ENCODE assay signal across 8 cellular contexts in genomic region chr12:57461904-57462306, GRCh38. TPM values are rescaled to one million over a fixed set of nuclear protein-coding genes. Genes with fewer than 3 reads are reported as not detected.
DNase-seq lines count a peak whose midpoint lies in the region; ATAC-seq and TF ChIP-seq lines count a peak whose summit lies in the region.

No MANE protein-coding gene starts in this region.

- H3F3A ChIP-seq in MM.1S (ENCODE audit: insufficient read depth, low read length) = peaks cover 9% of the 10 kb centered on the region

- no peak for TF ChIP-seq CTCF in CD8-positive, alpha-beta T cell (IDR thresholded peaks at IDR 0.05)
- TF ChIP-seq CTCF in MM.1S (IDR thresholded peaks at IDR 0.05; ENCODE audit: low read length) = no peak
- TF ChIP-seq CTCF in dorsolateral prefrontal cortex (IDR thresholded peaks at IDR 0.05 in 54 of 56, conservative IDR thresholded peaks at IDR 0.05 in 2 of 56; ENCODE audit: low read depth in 1 of 56, partially characterized antibody in 56 of 56) = no peak
- TF ChIP-seq CTCF in natural killer cell (IDR thresholded peaks at IDR 0.05) = no peak

- H3K9me3 Mint-ChIP-seq in CD8-positive, alpha-beta T cell = no peaks in the 10 kb centered on the region
- H3K9me3 Mint-ChIP-seq in natural killer cell = no peaks in the 10 kb centered on the region

- H3K4me1 ChIP-seq in CD8-positive, alpha-beta T cell (ENCODE audit: insufficient read depth, low read length) = peaks cover 20% of the 10 kb centered on the region
- H3K4me1 ChIP-seq in MM.1S (ENCODE audit: low read length) = peaks cover 15% of the 10 kb centered on the region; the same call in 1 of the 2 replicates

- peak overlapping the region; percentile 36; the same call in 1 of the 2 replicates for H3K9ac ChIP-seq in MM.1S (ENCODE audit: low read length)

- H3K27me3 Mint-ChIP-seq in CD8-positive, alpha-beta T cell (ENCODE audit: low read depth) = peaks cover 3% of the 10 kb centered on the region
- peaks cover 0 to 15% of the 10 kb centered on the region in 2 donors for H3K27me3 Mint-ChIP-seq in natural killer cell (ENCODE audit: low read depth in 2 of 2)

- H3K4me2 ChIP-seq in MM.1S (ENCODE audit: low read depth, low read length) = peak overlapping the region; percentile 100

- peaks cover 3% of the 10 kb centered on the region for H3K36me3 Mint-ChIP-seq in CD8-positive, alpha-beta T cell
- no peaks in the 10 kb centered on the region for H3K36me3 Mint-ChIP-seq in natural killer cell

- POLR2A ChIA-PET in CD8-positive, alpha-beta T cell (lab: Charles Lee) = interaction anchor here (0.8 to 1.7 kb wide), 3 partner anchors 15 to 59 kb away, joined by 3 to 4 read pairs (median 3); partner anchors contain the start of gene DDIT3

- peak in 1 of 7 experiments; percentile 33 for DNase-seq in CD8-positive, alpha-beta T cell
- DNase-seq in MM.1S (no peak), dorsolateral prefrontal cortex (no peak), natural killer cell (no peak), T-helper 9 cell (no peak), cerebellum (ENCODE audit: low spot score) (no peak)

- H3K4me3 ChIP-seq in CD8-positive, alpha-beta T cell (ENCODE audit: low read depth, low read length) = peak overlapping the region; percentile 52
- H3K4me3 ChIP-seq in MM.1S (ENCODE audit: low read length) = peak overlapping the region; percentile 80
- peak overlapping the region; percentile 37 to 84 (median 65) for H3K4me3 ChIP-seq in dorsolateral prefrontal cortex

- intact Hi-C loops in CD8-positive, alpha-beta T cell (cut with DNase I, micrococcal nuclease) = loop anchor here (1.0 to 10.0 kb wide), 6 partner anchors 16 to 383 kb away; partner anchors contain the start of genes CTDSP2 (in 1 of the 2) and MARS1 (in 1 of the 2)
- intact Hi-C loops in dorsolateral prefrontal cortex (cut with DNase I) = loop anchor here in 1 of 2 donors (2.0 kb wide), 1 partner anchor 25 kb away; no protein-coding TSS in a partner anchor
- intact Hi-C loops in natural killer cell (cut with micrococcal nuclease) = loop anchor here (2.0 kb wide), 1 partner anchor 15 kb away; no protein-coding TSS in a partner anchor

- H3K9me2 ChIP-seq in MM.1S (replicated peaks; ENCODE audit: insufficient read depth, low read length) = no peaks in the 10 kb centered on the region

- H3K27me3 ChIP-seq in CD8-positive, alpha-beta T cell (ENCODE audit: insufficient read depth, low read length) = no peaks in the 10 kb centered on the region
- peaks cover 39% of the 10 kb centered on the region for H3K27me3 ChIP-seq in MM.1S (replicated peaks; ENCODE audit: insufficient read depth, low read length)
- peaks cover 0 to 15% (median 0%) of the 10 kb centered on the region in 45 donors for H3K27me3 ChIP-seq in dorsolateral prefrontal cortex

- no peaks in the 10 kb centered on the region for H4K20me1 ChIP-seq in MM.1S (ENCODE audit: insufficient read depth, low read length)

- CTCF ChIA-PET in CD8-positive, alpha-beta T cell (lab: Charles Lee) = interaction anchor here (0.6 to 12.6 kb wide), 18 partner anchors 10 to 282 kb away, joined by 3 to 177 read pairs (median 5); partner anchors contain the start of genes ARHGAP9 and DDIT3

- H2AFZ ChIP-seq in MM.1S (ENCODE audit: low read length) = peak overlapping the region; percentile 64

- H3K27ac Mint-ChIP-seq in CD8-positive, alpha-beta T cell = peak overlapping the region; percentile 71
- H3K27ac Mint-ChIP-seq in natural killer cell = peak overlapping the region; percentile 76 to 96

- no peaks in the 10 kb centered on the region for H3K9me3 ChIP-seq in CD8-positive, alpha-beta T cell (ENCODE audit: low read length)
- H3K9me3 ChIP-seq in MM.1S (replicated peaks; ENCODE audit: insufficient read depth, low read length) = no peaks in the 10 kb centered on the region

- no peak overlapping the region for H3K27ac ChIP-seq in CD8-positive, alpha-beta T cell (ENCODE audit: low read depth, low read length)
- H3K27ac ChIP-seq in MM.1S (ENCODE audit: low read length) = no peak overlapping the region
- H3K27ac ChIP-seq in dorsolateral prefrontal cortex = peak overlapping the region in 10 of 59 donors; percentile 12 to 81 (median 61)

- peak overlapping the region; percentile 92 for H3K4me3 Mint-ChIP-seq in CD8-positive, alpha-beta T cell
- peak overlapping the region; percentile 93 for H3K4me3 Mint-ChIP-seq in natural killer cell

- no peak for ATAC-seq in CD8-positive, alpha-beta T cell
- ATAC-seq in natural killer cell = no peak
- no peak for ATAC-seq in GM19455 (IDR thresholded peaks at IDR 0.05; ENCODE audit: unreplicated experiment)
- ATAC-seq in GM21717 (IDR thresholded peaks at IDR 0.05; ENCODE audit: unreplicated experiment) = no peak

- no peaks in the 10 kb centered on the region for H3K36me3 ChIP-seq in CD8-positive, alpha-beta T cell (ENCODE audit: insufficient read depth, low read length)
- no peaks in the 10 kb centered on the region for H3K36me3 ChIP-seq in MM.1S (replicated peaks; ENCODE audit: insufficient read depth, low read length)

- H3K4me1 Mint-ChIP-seq in CD8-positive, alpha-beta T cell (ENCODE audit: low read depth) = peaks cover 34% of the 10 kb centered on the region
- peaks cover 54 to 58% of the 10 kb centered on the region in 2 donors for H3K4me1 Mint-ChIP-seq in natural killer cell

- no peaks in the 10 kb centered on the region for H3K79me2 ChIP-seq in MM.1S (ENCODE audit: low read length)

RNA-seq across cellular contexts. Expression of gene GLI1, which starts 2.3 kb away (rescaled TPM):
- total RNA-seq in CD8-positive, alpha-beta T cell = 1 to 10 TPM in 1 of 2 experiments, under 1 TPM in 1; 0.67 to 1.2 TPM
- total RNA-seq in dorsolateral prefrontal cortex (10 to 100 TPM in 6 of 120 experiments, 1 to 10 TPM in 88, under 1 TPM in 25, not detected in 1; 0.15 to 12.1 (median 2.1) TPM), natural killer cell (1 to 10 TPM in 1 of 3 donors, under 1 TPM in 2; 0.50 to 1.4 (median 0.99) TPM), cerebellum (4.5 TPM)

RNA-seq across cellular contexts. Expression of gene INHBE, which starts 6.8 kb away (rescaled TPM):
- total RNA-seq in CD8-positive, alpha-beta T cell = not detected
- total RNA-seq in dorsolateral prefrontal cortex = 1 to 10 TPM in 3 of 120 experiments, under 1 TPM in 26, not detected in 91; 0.17 to 2.6 (median 0.44) TPM
- total RNA-seq in natural killer cell = not detected
- not detected for total RNA-seq in cerebellum

RNA-seq across cellular contexts. Expression of gene ARHGAP9, which starts 17.8 kb away (rescaled TPM):
- 100 to 1,000 TPM; 367 to 377 TPM for total RNA-seq in CD8-positive, alpha-beta T cell
- total RNA-seq in dorsolateral prefrontal cortex = 10 to 100 TPM in 108 of 120 experiments, 1 to 10 TPM in 12; 7.1 to 28.3 (median 14.6) TPM
- 1,000 to 10,000 TPM in 2 of 3 donors, 100 to 1,000 TPM in 1; 558 to 1,091 (median 1,015) TPM for total RNA-seq in natural killer cell
- 2.1 TPM for total RNA-seq in cerebellum

RNA-seq across cellular contexts. Expression of gene MARS1, which starts 26.0 kb away (rescaled TPM):
- total RNA-seq in CD8-positive, alpha-beta T cell = 100 to 1,000 TPM; 213 to 226 TPM
- total RNA-seq in dorsolateral prefrontal cortex (100 to 1,000 TPM; 134 to 299 (median 183) TPM), natural killer cell (100 to 1,000 TPM; 200 to 237 (median 218) TPM), cerebellum (82.4 TPM)

RNA-seq across cellular contexts. Expression of gene INHBC, which starts 27.3 kb away (rescaled TPM):
- under 1 TPM; 0.17 to 0.24 TPM for total RNA-seq in CD8-positive, alpha-beta T cell
- total RNA-seq in dorsolateral prefrontal cortex (1 to 10 TPM in 1 of 120 experiments, under 1 TPM in 16, not detected in 103; 0.17 to 1.1 (median 0.26) TPM), natural killer cell (under 1 TPM; 0.18 to 0.35 (median 0.31) TPM), cerebellum (not detected)

Comparison
In these comparisons a context has a peak if more than half of its experiments do, and no peak if none do; other contexts are left out.
1. RNA of gene ARHGAP9, which starts 17.8 kb away (total RNA-seq): 558 to 1,091 TPM in natural killer cell and 367 to 377 TPM in CD8-positive, alpha-beta T cell; 7.1 to 28.3 TPM in dorsolateral prefrontal cortex and 2.1 TPM in cerebellum (single experiment); every median in the first group is over 10 times any median in the second.
2. Peak in every context shown above with its lines, with median percentiles within 50 percentile points of each other: H3K4me3 ChIP-seq.